ENCODE assay signal across 10 cellular contexts in genomic region chr2:48249631-48250473, GRCh38.
A peak's percentile ranks its signal among the peaks of the same experiment; 100 is the strongest.
DNase-seq lines count a peak whose midpoint lies in the region; ATAC-seq and TF ChIP-seq lines count a peak whose summit lies in the region.
"Had no signal": no experiment of that assay in that cellular context is flagged by ENCODE, and none has a peak within 500 bp of the region (broad histone marks: within the 10 kb centered on the region; RNA-seq: fewer than 3 reads in every experiment).

No MANE protein-coding gene starts in this region.

- H3K9me3 Mint-ChIP-seq in activated CD4-positive, alpha-beta memory T cell treated with anti-CD3 and anti-CD28 coated beads for 36 hours, result no peaks in the 10 kb centered on the region

- peaks cover 20% of the 10 kb centered on the region for H3K4me1 ChIP-seq in stomach smooth muscle (ENCODE audit: control insufficient read depth, insufficient read depth, low read length)

- TF ChIP-seq CTCF in VCaP (conservative IDR thresholded peaks at IDR 0.05), result no peak

- CTCF ChIA-PET in activated CD4-positive, alpha-beta memory T cell treated with anti-CD3 and anti-CD28 coated beads for 36 hours (lab: Charles Lee), result interaction anchor here (1.3 kb wide), 1 partner anchor 10 kb away, joined by 3 read pairs; no protein-coding TSS in a partner anchor

- intact Hi-C loops in left ventricle myocardium superior (cut with micrococcal nuclease), result no loop called here
- intact Hi-C loops in activated CD4-positive, alpha-beta memory T cell treated with anti-CD3 and anti-CD28 coated beads for 36 hours (cut with micrococcal nuclease), result loop anchor here (5.0 kb wide), 1 partner anchor 172 kb away; no protein-coding TSS in a partner anchor

- no peaks in the 10 kb centered on the region for H3K36me3 ChIP-seq in stomach smooth muscle (ENCODE audit: control insufficient read depth in 2 of 2, insufficient read depth in 2 of 2, low read length in 2 of 2)
- H3K36me3 ChIP-seq: uterus had no signal

- DNase-seq in NCI-H1092 treated with DMSO at 0.1 percent for 48 hours (lab: John Stamatoyannopoulos, UW), result peak; percentile 42
- no peak for DNase-seq in NCI-H1092 (lab: John Stamatoyannopoulos, UW)
- no peak for DNase-seq in left ventricle myocardium superior
- no peak for DNase-seq in NCI-H526 (lab: John Stamatoyannopoulos, UW)
- DNase-seq in activated CD4-positive, alpha-beta memory T cell treated with anti-CD3 and anti-CD28 coated beads for 36 hours, result no peak
- DNase-seq: uterus had no signal

- peak overlapping the region; percentile 41 to 43 for H3K4me3 ChIP-seq in stomach smooth muscle (ENCODE audit: low read length in 2 of 2)
- H3K4me3 ChIP-seq: uterus had no signal

- ATAC-seq in left ventricle myocardium superior (peak; percentile 65), HG03457 (IDR thresholded peaks at IDR 0.05; ENCODE audit: unreplicated experiment) (no peak)

- H3K9me3 ChIP-seq in stomach smooth muscle (ENCODE audit: control insufficient read depth in 2 of 2, low read length in 2 of 2), result no peaks in the 10 kb centered on the region
- H3K9me3 ChIP-seq: uterus had no signal

- H3K36me3 Mint-ChIP-seq in activated CD4-positive, alpha-beta memory T cell treated with anti-CD3 and anti-CD28 coated beads for 36 hours, result no peaks in the 10 kb centered on the region

- H3K4me1 Mint-ChIP-seq in activated CD4-positive, alpha-beta memory T cell treated with anti-CD3 and anti-CD28 coated beads for 36 hours (ENCODE audit: low read depth), result peaks cover 14% of the 10 kb centered on the region

- peak overlapping the region in 1 of 2 donors; percentile 24 for H3K9ac ChIP-seq in stomach smooth muscle (ENCODE audit: low read length in 2 of 2)

- no peaks in the 10 kb centered on the region for H3K27me3 ChIP-seq in stomach smooth muscle (ENCODE audit: control insufficient read depth in 1 of 2, insufficient read depth in 2 of 2, low read length in 2 of 2)
- H3K27me3 ChIP-seq: uterus had no signal

- H3K27ac ChIP-seq in VCaP (peak overlapping the region; percentile 38), stomach smooth muscle (ENCODE audit: low read length) (peak overlapping the region; percentile 41)
- H3K27ac ChIP-seq: 22Rv1 had no signal

- H3K4me3 Mint-ChIP-seq in activated CD4-positive, alpha-beta memory T cell treated with anti-CD3 and anti-CD28 coated beads for 36 hours, result no peak overlapping the region

- POLR2A ChIA-PET in activated CD4-positive, alpha-beta memory T cell treated with anti-CD3 and anti-CD28 coated beads for 36 hours (lab: Charles Lee), result no interaction called here

- H3K27ac Mint-ChIP-seq in activated CD4-positive, alpha-beta memory T cell treated with anti-CD3 and anti-CD28 coated beads for 36 hours, result no peak overlapping the region

- H3K27me3 Mint-ChIP-seq in activated CD4-positive, alpha-beta memory T cell treated with anti-CD3 and anti-CD28 coated beads for 36 hours, result no peaks in the 10 kb centered on the region
